9 cellular contexts compared by ENCODE assay signal in the genomic region with DNA sequence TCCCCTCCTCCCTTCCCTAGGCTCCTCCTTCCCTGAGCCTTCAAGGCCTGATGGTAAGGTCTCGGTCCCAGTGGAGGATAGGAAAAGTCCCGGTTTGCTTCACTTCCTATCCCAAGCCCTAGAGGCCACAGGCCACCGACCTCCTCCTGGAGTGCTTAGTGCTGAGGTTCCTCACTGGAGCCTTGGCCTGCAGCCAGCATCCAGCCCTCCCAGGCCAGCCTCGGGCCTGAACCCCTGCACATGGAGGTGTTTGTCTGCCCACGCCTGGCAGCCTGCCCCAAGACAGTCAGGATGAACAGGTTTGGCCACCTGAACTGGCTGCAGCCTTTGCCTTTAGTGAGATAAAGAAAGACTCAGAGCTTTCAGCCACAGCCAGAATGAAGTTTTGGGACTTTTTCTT. TPM values are rescaled to one million over a fixed set of nuclear protein-coding genes. Genes with fewer than 3 reads are reported as not detected.
DNase-seq lines count a peak whose midpoint lies in the region; ATAC-seq, FAIRE-seq and TF ChIP-seq lines count a peak whose summit lies in the region.
"Had no signal": no experiment of that assay in that cellular context is flagged by ENCODE, and none has a peak within 500 bp of the region (broad histone marks: within the 10 kb centered on the region; RNA-seq: fewer than 3 reads in every experiment).

No MANE protein-coding gene starts in this region.

- peaks cover 58% of the 10 kb centered on the region for H3K27me3 Mint-ChIP-seq in stimulated activated memory B cell treated with anti-CD40 and anti-IgM and Interleukin-4, amounts not matched to agents 10 μg/mL and 1 μg/mL and 100 μg/mL, for 72 hours

- H2AFZ ChIP-seq in hepatocyte: no peak overlapping the region

- H3K4me1 Mint-ChIP-seq in stimulated activated memory B cell treated with anti-CD40 and anti-IgM and Interleukin-4, amounts not matched to agents 10 μg/mL and 1 μg/mL and 100 μg/mL, for 72 hours: no peaks in the 10 kb centered on the region

- no peaks in the 10 kb centered on the region for H3K79me2 ChIP-seq in hepatocyte

- TF ChIP-seq CTCF in RWPE1 (conservative IDR thresholded peaks at IDR 0.05; ENCODE audit: low read depth): no peak
- no peak for TF ChIP-seq CTCF in hepatocyte (IDR thresholded peaks at IDR 0.05; ENCODE audit: poor library complexity)
- TF ChIP-seq CTCF in GM13976 (IDR thresholded peaks at IDR 0.05; ENCODE audit: borderline replicate concordance, control extremely low read depth, extremely low read depth, insufficient read depth, missing control alignments): no peak

- H3K4me2 ChIP-seq in hepatocyte: no peak overlapping the region

- 30% methylated on average over 5 of the region's 5 CpGs for WGBS in hepatocyte (ENCODE audit: low lambda C conversion rate, missing lambda C conversion rate)
- WGBS in small intestine, 3 donors: 4 to 21% (median 12%) methylated on average over 5 of the region's 5 CpGs

- H3K36me3 ChIP-seq in hepatocyte (replicated peaks; ENCODE audit: insufficient read depth, low read depth): no peaks in the 10 kb centered on the region
- no peaks in the 10 kb centered on the region for H3K36me3 ChIP-seq in small intestine (ENCODE audit: control insufficient read depth in 2 of 2, insufficient read depth in 2 of 2, low read length in 2 of 2)

- H3K9me3 Mint-ChIP-seq in stimulated activated memory B cell treated with anti-CD40 and anti-IgM and Interleukin-4, amounts not matched to agents 10 μg/mL and 1 μg/mL and 100 μg/mL, for 72 hours: no peaks in the 10 kb centered on the region

- in situ Hi-C loops in GM13976 (cut with MboI; ENCODE audit: low sequenced_read_pairs, unreplicated experiment): no loop called here

- no peak for ATAC-seq in stimulated activated memory B cell treated with anti-CD40 and anti-IgM and Interleukin-4, amounts not matched to agents 10 μg/mL and 1 μg/mL and 100 μg/mL, for 72 hours

- no peak for FAIRE-seq in small intestine (lab: Jason Lieb, UNC)

- H3K4me3 ChIP-seq in hepatocyte: no peak overlapping the region
- no peak overlapping the region for H3K4me3 ChIP-seq in small intestine (ENCODE audit: low read depth in 1 of 2, low read length in 2 of 2)

- H4K20me1 ChIP-seq in hepatocyte (ENCODE audit: insufficient read depth, poor library complexity, severe bottlenecking): no peaks in the 10 kb centered on the region

- H3K9me3 ChIP-seq in hepatocyte (ENCODE audit: low read depth) (no peaks in the 10 kb centered on the region), small intestine (ENCODE audit: control insufficient read depth, low read depth) (no peaks in the 10 kb centered on the region)

- H3K9me2 ChIP-seq in hepatocyte (replicated peaks; ENCODE audit: insufficient read depth): no peaks in the 10 kb centered on the region

- CTCF ChIA-PET in RWPE1 (lab: Yijun Ruan, JAX): interaction anchor here (0.6 to 0.7 kb wide), 3 partner anchors 36 to 175 kb away, joined by 3 to 7 read pairs (median 4); no protein-coding TSS in a partner anchor

- H3K4me1 ChIP-seq in hepatocyte (ENCODE audit: insufficient read depth): peaks cover 12% of the 10 kb centered on the region
- H3K4me1 ChIP-seq in small intestine (ENCODE audit: control insufficient read depth in 2 of 2, insufficient read depth in 1 of 2, low read depth in 1 of 2, low read length in 1 of 2): no peaks in the 10 kb centered on the region

- H3K27ac Mint-ChIP-seq in stimulated activated memory B cell treated with anti-CD40 and anti-IgM and Interleukin-4, amounts not matched to agents 10 μg/mL and 1 μg/mL and 100 μg/mL, for 72 hours: no peak overlapping the region

- DNase-seq in HK-2 (ENCODE audit: unreplicated experiment) (peak; percentile 48), RWPE1 (ENCODE audit: low spot score) (peak; percentile 72), hepatocyte (ENCODE audit: low spot score) (peak; percentile 54), small intestine (peak; percentile 68), GM13976 (ENCODE audit: low spot score) (no peak), RKO (ENCODE audit: low spot score) (no peak), activated gamma-delta T cell (lab: John Stamatoyannopoulos, UW) (no peak)

- no peaks in the 10 kb centered on the region for H3K36me3 Mint-ChIP-seq in stimulated activated memory B cell treated with anti-CD40 and anti-IgM and Interleukin-4, amounts not matched to agents 10 μg/mL and 1 μg/mL and 100 μg/mL, for 72 hours

- POLR2A ChIA-PET in RWPE1 (lab: Yijun Ruan, JAX; ENCODE audit: low non-redundant PET): interaction anchor here (1.0 kb wide), 1 partner anchor 14 kb away, joined by 3 read pairs; no protein-coding TSS in a partner anchor

- H3K27ac ChIP-seq in RWPE1: peak overlapping the region; percentile 78
- H3K27ac ChIP-seq in hepatocyte: no peak overlapping the region
- H3K27ac ChIP-seq in small intestine (ENCODE audit: low read depth in 1 of 2, low read length in 1 of 2): no peak overlapping the region

- H3K4me3 Mint-ChIP-seq in stimulated activated memory B cell treated with anti-CD40 and anti-IgM and Interleukin-4, amounts not matched to agents 10 μg/mL and 1 μg/mL and 100 μg/mL, for 72 hours: no peak overlapping the region

- H3K27me3 ChIP-seq in hepatocyte: no peaks in the 10 kb centered on the region
- H3K27me3 ChIP-seq in small intestine (ENCODE audit: control insufficient read depth in 2 of 2, insufficient read depth in 2 of 2, low read length in 2 of 2): peaks cover 0 to 4% of the 10 kb centered on the region in 2 donors

RNA-seq across cellular contexts. Expression of a gene that starts 15.8 kb away (rescaled TPM):
- total RNA-seq in hepatocyte: 12.6 and 27.1 TPM in 2 replicates
- polyA plus RNA-seq in hepatocyte: 33.3 and 80.2 TPM in 2 replicates
- 10 to 100 TPM in 1 of 3 donors, 1 to 10 TPM in 2; 2.2 to 10.1 (median 3.9) TPM for polyA plus RNA-seq in small intestine
- total RNA-seq: temporal lobe had no signal

RNA-seq across cellular contexts. Expression of a gene that starts 25.4 kb away (rescaled TPM):
- total RNA-seq in hepatocyte: 0.28 and 0.77 TPM in 2 replicates
- polyA plus RNA-seq in hepatocyte (1.2 and 1.5 TPM in 2 replicates), small intestine (1 to 10 TPM in 1 of 3 donors, under 1 TPM in 2; 0.27 to 3.2 (median 0.89) TPM)

RNA-seq across cellular contexts. Expression of a gene that starts 57.2 kb away (rescaled TPM):
- not detected in 2 replicates for total RNA-seq in hepatocyte
- polyA plus RNA-seq in hepatocyte (0.40 TPM in 1 of 2 replicates, not detected in the other), small intestine (under 1 TPM in 2 of 3 donors, not detected in 1; 0.01 to 0.54 TPM)

Comparison
In these comparisons a context has a peak if more than half of its experiments do, and no peak if none do; other contexts are left out.
1. DNase-seq: peak in HK-2 (single experiment), RWPE1 (single experiment), hepatocyte (single experiment) and small intestine (single experiment); none in GM13976 (single experiment), RKO (single experiment) and activated gamma-delta T cell (single experiment).